In genomic region chr11:15923169-15923568, GRCh38 we compare ENCODE assay signal across 18 cellular contexts.
DNase-seq lines count a peak whose midpoint lies in the region; ATAC-seq and TF ChIP-seq lines count a peak whose summit lies in the region.
"Had no signal": no experiment of that assay in that cellular context is flagged by ENCODE, and none has a peak within 500 bp of the region (broad histone marks: within the 10 kb centered on the region; RNA-seq: fewer than 3 reads in every experiment).

No MANE protein-coding gene starts in this region.

- CTCF ChIA-PET in HEK293T (lab: Yijun Ruan, JAX) = interaction anchor here (0.6 to 0.9 kb wide), 2 partner anchors 30 to 97 kb away, joined by 3 to 5 read pairs; no protein-coding TSS in a partner anchor

- POLR2A ChIA-PET in HEK293T (lab: Yijun Ruan, JAX) = no interaction called here

- H3K4me3 ChIP-seq in fibroblast of villous mesenchyme (ENCODE audit: low read depth, low read length) = no peak overlapping the region
- H3K4me3 ChIP-seq: gastroesophageal sphincter, SK-N-MC had no signal

- DNase-seq in NCI-H1092 treated with DMSO at 0.1 percent for 48 hours (lab: John Stamatoyannopoulos, UW) (peak; percentile 33), NCI-H1092 (lab: John Stamatoyannopoulos, UW) (no peak), OCI-M1 (lab: John Stamatoyannopoulos, UW) (peak; percentile 10), fibroblast of villous mesenchyme (ENCODE audit: low read depth) (no peak), pons (ENCODE audit: low spot score) (peak; percentile 38), NCI-H226 (no peak), HEK293T (ENCODE audit: extremely low spot score) (no peak)
- DNase-seq: activated CD4-positive, alpha-beta T cell treated with anti-CD3 and anti-CD28 coated beads, Interleukin-2, amount 50 U/mL, for 4 hours; activated naive CD8-positive, alpha-beta T cell treated with anti-CD3 and anti-CD28 coated beads, Interleukin-2, amount 10 ng/mL, durations not matched to agents 7 days and 5 days; activated T-cell treated with anti-CD3 and anti-CD28 coated beads, Interleukin-2, amount 50 U/mL, for 48 hours; CD4-positive, CD25-positive, alpha-beta regulatory T cell; NCI-H1048; NCI-H2227 treated with DMSO at 0.1 percent for 48 hours; occipital lobe; stimulated activated CD4-positive, alpha-beta T cell treated with anti-CD3 and anti-CD28 coated beads, Interleukin-4, amount 100 ng/mL, for 4 hours had no signal

- peak; percentile 23 for TF ChIP-seq CTCF in fibroblast of villous mesenchyme (IDR thresholded peaks at IDR 0.05; ENCODE audit: insufficient read depth, low read depth, low read length)

- no peak for ATAC-seq in GM18520 (IDR thresholded peaks at IDR 0.05; ENCODE audit: unreplicated experiment)
- ATAC-seq: gastroesophageal sphincter had no signal

TF ChIP-seq in HEK293T, 16 proteins besides CTCF, POLR2A, EP300 and RAD21:
- no peak for TF ChIP-seq ELF4 (IDR thresholded peaks at IDR 0.05)
- TF ChIP-seq L3MBTL2 (conservative IDR thresholded peaks at IDR 0.05) = no peak
- no peak for TF ChIP-seq ZNF384 (IDR thresholded peaks at IDR 0.05)
- TF ChIP-seq HDGF (IDR thresholded peaks at IDR 0.05; ENCODE audit: borderline replicate concordance) = no peak
- TF ChIP-seq FOXK2 (IDR thresholded peaks at IDR 0.05) = no peak
- no peak for TF ChIP-seq NFRKB (IDR thresholded peaks at IDR 0.05)
- TF ChIP-seq SUZ12 (IDR thresholded peaks at IDR 0.05) = no peak
- no peak for TF ChIP-seq CTBP1 (IDR thresholded peaks at IDR 0.05; ENCODE audit: borderline replicate concordance)
- TF ChIP-seq ARNT (IDR thresholded peaks at IDR 0.05) = no peak
- no peak for TF ChIP-seq TARDBP (IDR thresholded peaks at IDR 0.05)
- no peak for TF ChIP-seq LEF1 (IDR thresholded peaks at IDR 0.05; ENCODE audit: borderline replicate concordance)
- no peak for TF ChIP-seq BHLHE40 (IDR thresholded peaks at IDR 0.05; ENCODE audit: borderline replicate concordance)

Comparison
In these comparisons a context has a peak if more than half of its experiments do, and no peak if none do; other contexts are left out.
1. DNase-seq: peak in NCI-H1092 treated with DMSO at 0.1 percent for 48 hours (single experiment), OCI-M1 (single experiment) and pons (single experiment); none in NCI-H1092 (single experiment), fibroblast of villous mesenchyme (single experiment), NCI-H226 (single experiment) and HEK293T (single experiment).